Comparison of ENCODE assay signal across 23 cellular contexts in genomic region chr16:56366945-56367344, GRCh38.
"Had no signal": no experiment of that assay in that cellular context is flagged by ENCODE, and none has a peak within 500 bp of the region (broad histone marks: within the 10 kb centered on the region; RNA-seq: fewer than 3 reads in every experiment).

No MANE protein-coding gene starts in this region.

- DNase-seq: left colon; left ventricle myocardium inferior; mesendoderm; mucosa of descending colon; naive thymus-derived CD4-positive, alpha-beta T cell; sigmoid colon; small intestine; spleen; stimulated activated CD4-positive, alpha-beta T cell treated with anti-CD3 and anti-CD28 coated beads, Interleukin-4, amount 100 ng/mL, for 24 hours; stimulated activated naive CD4-positive, alpha-beta T cell treated with Interleukin-2 at 50 U/mL for 16 hours; stimulated activated naive CD8-positive, alpha-beta T cell treated with anti-CD3 and anti-CD28 coated beads, Interleukin-15, amount 100 ng/mL, for 72 hours; substantia nigra; upper lobe of left lung had no signal

- H3K27ac ChIP-seq: left ventricle myocardium inferior, ovary, right atrium auricular region, sigmoid colon, spleen, tibial nerve, upper lobe of left lung, vagina had no signal

- H3K36me3 ChIP-seq: ovary had no signal

- H3K4me3 Mint-ChIP-seq: mesothelial cell of epicardium; naive thymus-derived CD4-positive, alpha-beta T cell; natural killer cell treated with Interleukin-12 subunit alpha and Interleukin-12 subunit beta and Interleukin-15 and Interleukin-18, amount 100 ng/mL, for 72 hours; stimulated activated effector memory CD8-positive, alpha-beta T cell treated with anti-CD3 and anti-CD28 coated beads, Interleukin-12 subunit alpha, Interleukin-12 subunit beta, amount 100 ng/mL, for 72 hours; stimulated activated naive CD8-positive, alpha-beta T cell treated with anti-CD3 and anti-CD28 coated beads, Interleukin-15, amount 100 ng/mL, for 72 hours had no signal

- H3K36me3 Mint-ChIP-seq: natural killer cell treated with Interleukin-12 subunit alpha and Interleukin-12 subunit beta and Interleukin-15 and Interleukin-18, amount 100 ng/mL, for 72 hours had no signal

- ATAC-seq: left colon; mucosa of descending colon; naive thymus-derived CD4-positive, alpha-beta T cell; natural killer cell treated with Interleukin-12 subunit alpha and Interleukin-12 subunit beta and Interleukin-15 and Interleukin-18, amount 100 ng/mL, for 72 hours; stimulated activated effector memory CD8-positive, alpha-beta T cell treated with anti-CD3 and anti-CD28 coated beads, Interleukin-12 subunit alpha, Interleukin-12 subunit beta, amount 100 ng/mL, for 72 hours; stimulated activated naive CD8-positive, alpha-beta T cell treated with anti-CD3 and anti-CD28 coated beads, Interleukin-15, amount 100 ng/mL, for 72 hours had no signal

- FAIRE-seq: keratinocyte, small intestine had no signal

- H3K27me3 ChIP-seq: ovary, right atrium auricular region, sigmoid colon, spleen, tibial nerve, upper lobe of left lung, vagina had no signal

- H3K27ac Mint-ChIP-seq: mesothelial cell of epicardium; natural killer cell treated with Interleukin-12 subunit alpha and Interleukin-12 subunit beta and Interleukin-15 and Interleukin-18, amount 100 ng/mL, for 72 hours; progenitor cell of endocrine pancreas; stimulated activated effector memory CD8-positive, alpha-beta T cell treated with anti-CD3 and anti-CD28 coated beads, Interleukin-12 subunit alpha, Interleukin-12 subunit beta, amount 100 ng/mL, for 72 hours had no signal

- H3K9me3 ChIP-seq: left ventricle myocardium inferior, mucosa of descending colon, ovary, right atrium auricular region, sigmoid colon, spleen, tibial nerve, upper lobe of left lung, vagina had no signal

- H3K9me3 Mint-ChIP-seq: mesothelial cell of epicardium; naive thymus-derived CD4-positive, alpha-beta T cell; natural killer cell treated with Interleukin-12 subunit alpha and Interleukin-12 subunit beta and Interleukin-15 and Interleukin-18, amount 100 ng/mL, for 72 hours; stimulated activated effector memory CD8-positive, alpha-beta T cell treated with anti-CD3 and anti-CD28 coated beads, Interleukin-12 subunit alpha, Interleukin-12 subunit beta, amount 100 ng/mL, for 72 hours; stimulated activated naive CD8-positive, alpha-beta T cell treated with anti-CD3 and anti-CD28 coated beads, Interleukin-15, amount 100 ng/mL, for 72 hours had no signal

- H3K27me3 Mint-ChIP-seq: naive thymus-derived CD4-positive, alpha-beta T cell; natural killer cell treated with Interleukin-12 subunit alpha and Interleukin-12 subunit beta and Interleukin-15 and Interleukin-18, amount 100 ng/mL, for 72 hours; progenitor cell of endocrine pancreas; stimulated activated naive CD8-positive, alpha-beta T cell treated with anti-CD3 and anti-CD28 coated beads, Interleukin-15, amount 100 ng/mL, for 72 hours had no signal

- H3K4me3 ChIP-seq: left ventricle myocardium inferior, lung, mucosa of descending colon, ovary, right atrium auricular region, sigmoid colon, spleen, tibial nerve, upper lobe of left lung, vagina had no signal
